Comparison of ENCODE assay signal across 1 cellular context in the genomic region with DNA sequence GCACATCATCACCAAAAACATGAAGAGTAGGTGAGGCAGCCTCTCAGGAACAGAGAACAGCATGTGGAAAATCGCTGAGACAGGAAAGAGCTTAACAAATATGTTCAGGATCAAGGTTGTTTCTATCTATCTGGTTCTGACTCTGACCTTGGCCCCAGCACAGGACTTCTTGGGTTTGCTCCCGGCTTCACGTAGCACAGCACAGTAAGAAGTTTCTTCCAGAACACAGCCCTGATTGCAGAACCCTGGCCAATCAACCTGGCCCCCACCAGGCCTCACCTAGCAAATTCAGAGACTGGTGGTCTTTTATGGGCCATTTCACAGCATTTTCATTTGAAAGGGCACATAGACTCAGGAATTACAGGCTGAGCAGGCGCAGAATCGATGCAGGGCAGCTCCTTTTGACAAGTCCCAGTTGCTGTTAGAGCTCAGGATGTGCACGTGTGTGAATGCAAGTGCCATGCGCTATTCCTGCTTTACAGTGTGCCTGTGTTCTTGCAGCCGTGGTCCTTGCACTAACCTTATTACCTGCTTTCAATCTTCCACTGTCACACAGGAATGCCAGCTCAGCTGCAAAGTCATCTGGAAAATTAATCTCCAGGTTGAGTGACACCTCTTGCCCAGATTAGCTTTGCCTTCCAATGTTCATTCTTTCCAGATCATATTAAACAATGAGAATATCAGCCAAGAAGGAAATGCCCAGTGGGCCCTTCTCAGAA.
TF ChIP-seq lines count a peak whose summit lies in the region.

No MANE protein-coding gene starts in this region.

TF ChIP-seq in GM23338, 12 proteins besides CTCF, POLR2A, EP300 and RAD21 (continued from another document):
- no peak for TF ChIP-seq POLR2AphosphoS5 (IDR thresholded peaks at IDR 0.05; ENCODE audit: low read depth)
- TF ChIP-seq, protein P1, sequence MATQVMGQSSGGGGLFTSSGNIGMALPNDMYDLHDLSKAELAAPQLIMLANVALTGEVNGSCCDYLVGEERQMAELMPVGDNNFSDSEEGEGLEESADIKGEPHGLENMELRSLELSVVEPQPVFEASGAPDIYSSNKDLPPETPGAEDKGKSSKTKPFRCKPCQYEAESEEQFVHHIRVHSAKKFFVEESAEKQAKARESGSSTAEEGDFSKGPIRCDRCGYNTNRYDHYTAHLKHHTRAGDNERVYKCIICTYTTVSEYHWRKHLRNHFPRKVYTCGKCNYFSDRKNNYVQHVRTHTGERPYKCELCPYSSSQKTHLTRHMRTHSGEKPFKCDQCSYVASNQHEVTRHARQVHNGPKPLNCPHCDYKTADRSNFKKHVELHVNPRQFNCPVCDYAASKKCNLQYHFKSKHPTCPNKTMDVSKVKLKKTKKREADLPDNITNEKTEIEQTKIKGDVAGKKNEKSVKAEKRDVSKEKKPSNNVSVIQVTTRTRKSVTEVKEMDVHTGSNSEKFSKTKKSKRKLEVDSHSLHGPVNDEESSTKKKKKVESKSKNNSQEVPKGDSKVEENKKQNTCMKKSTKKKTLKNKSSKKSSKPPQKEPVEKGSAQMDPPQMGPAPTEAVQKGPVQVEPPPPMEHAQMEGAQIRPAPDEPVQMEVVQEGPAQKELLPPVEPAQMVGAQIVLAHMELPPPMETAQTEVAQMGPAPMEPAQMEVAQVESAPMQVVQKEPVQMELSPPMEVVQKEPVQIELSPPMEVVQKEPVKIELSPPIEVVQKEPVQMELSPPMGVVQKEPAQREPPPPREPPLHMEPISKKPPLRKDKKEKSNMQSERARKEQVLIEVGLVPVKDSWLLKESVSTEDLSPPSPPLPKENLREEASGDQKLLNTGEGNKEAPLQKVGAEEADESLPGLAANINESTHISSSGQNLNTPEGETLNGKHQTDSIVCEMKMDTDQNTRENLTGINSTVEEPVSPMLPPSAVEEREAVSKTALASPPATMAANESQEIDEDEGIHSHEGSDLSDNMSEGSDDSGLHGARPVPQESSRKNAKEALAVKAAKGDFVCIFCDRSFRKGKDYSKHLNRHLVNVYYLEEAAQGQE (IDR thresholded peaks at IDR 0.05; ENCODE audit: unreplicated experiment) = no peak
- no peak for TF ChIP-seq STAT1 (IDR thresholded peaks at IDR 0.05; ENCODE audit: unreplicated experiment)
- TF ChIP-seq EZH2 (IDR thresholded peaks at IDR 0.05; ENCODE audit: low read depth, unreplicated experiment) = no peak
- no peak for TF ChIP-seq NANOG (IDR thresholded peaks at IDR 0.05; ENCODE audit: borderline replicate concordance)
- TF ChIP-seq, protein P2, sequence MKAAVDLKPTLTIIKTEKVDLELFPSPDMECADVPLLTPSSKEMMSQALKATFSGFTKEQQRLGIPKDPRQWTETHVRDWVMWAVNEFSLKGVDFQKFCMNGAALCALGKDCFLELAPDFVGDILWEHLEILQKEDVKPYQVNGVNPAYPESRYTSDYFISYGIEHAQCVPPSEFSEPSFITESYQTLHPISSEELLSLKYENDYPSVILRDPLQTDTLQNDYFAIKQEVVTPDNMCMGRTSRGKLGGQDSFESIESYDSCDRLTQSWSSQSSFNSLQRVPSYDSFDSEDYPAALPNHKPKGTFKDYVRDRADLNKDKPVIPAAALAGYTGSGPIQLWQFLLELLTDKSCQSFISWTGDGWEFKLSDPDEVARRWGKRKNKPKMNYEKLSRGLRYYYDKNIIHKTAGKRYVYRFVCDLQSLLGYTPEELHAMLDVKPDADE (IDR thresholded peaks at IDR 0.05) = no peak
- no peak for TF ChIP-seq CREB1 (CRISPR knock-in tag; IDR thresholded peaks at IDR 0.05; ENCODE audit: low read depth)
- TF ChIP-seq EZH2phosphoT487 (IDR thresholded peaks at IDR 0.05; ENCODE audit: unreplicated experiment) = no peak
- TF ChIP-seq, protein P3, sequence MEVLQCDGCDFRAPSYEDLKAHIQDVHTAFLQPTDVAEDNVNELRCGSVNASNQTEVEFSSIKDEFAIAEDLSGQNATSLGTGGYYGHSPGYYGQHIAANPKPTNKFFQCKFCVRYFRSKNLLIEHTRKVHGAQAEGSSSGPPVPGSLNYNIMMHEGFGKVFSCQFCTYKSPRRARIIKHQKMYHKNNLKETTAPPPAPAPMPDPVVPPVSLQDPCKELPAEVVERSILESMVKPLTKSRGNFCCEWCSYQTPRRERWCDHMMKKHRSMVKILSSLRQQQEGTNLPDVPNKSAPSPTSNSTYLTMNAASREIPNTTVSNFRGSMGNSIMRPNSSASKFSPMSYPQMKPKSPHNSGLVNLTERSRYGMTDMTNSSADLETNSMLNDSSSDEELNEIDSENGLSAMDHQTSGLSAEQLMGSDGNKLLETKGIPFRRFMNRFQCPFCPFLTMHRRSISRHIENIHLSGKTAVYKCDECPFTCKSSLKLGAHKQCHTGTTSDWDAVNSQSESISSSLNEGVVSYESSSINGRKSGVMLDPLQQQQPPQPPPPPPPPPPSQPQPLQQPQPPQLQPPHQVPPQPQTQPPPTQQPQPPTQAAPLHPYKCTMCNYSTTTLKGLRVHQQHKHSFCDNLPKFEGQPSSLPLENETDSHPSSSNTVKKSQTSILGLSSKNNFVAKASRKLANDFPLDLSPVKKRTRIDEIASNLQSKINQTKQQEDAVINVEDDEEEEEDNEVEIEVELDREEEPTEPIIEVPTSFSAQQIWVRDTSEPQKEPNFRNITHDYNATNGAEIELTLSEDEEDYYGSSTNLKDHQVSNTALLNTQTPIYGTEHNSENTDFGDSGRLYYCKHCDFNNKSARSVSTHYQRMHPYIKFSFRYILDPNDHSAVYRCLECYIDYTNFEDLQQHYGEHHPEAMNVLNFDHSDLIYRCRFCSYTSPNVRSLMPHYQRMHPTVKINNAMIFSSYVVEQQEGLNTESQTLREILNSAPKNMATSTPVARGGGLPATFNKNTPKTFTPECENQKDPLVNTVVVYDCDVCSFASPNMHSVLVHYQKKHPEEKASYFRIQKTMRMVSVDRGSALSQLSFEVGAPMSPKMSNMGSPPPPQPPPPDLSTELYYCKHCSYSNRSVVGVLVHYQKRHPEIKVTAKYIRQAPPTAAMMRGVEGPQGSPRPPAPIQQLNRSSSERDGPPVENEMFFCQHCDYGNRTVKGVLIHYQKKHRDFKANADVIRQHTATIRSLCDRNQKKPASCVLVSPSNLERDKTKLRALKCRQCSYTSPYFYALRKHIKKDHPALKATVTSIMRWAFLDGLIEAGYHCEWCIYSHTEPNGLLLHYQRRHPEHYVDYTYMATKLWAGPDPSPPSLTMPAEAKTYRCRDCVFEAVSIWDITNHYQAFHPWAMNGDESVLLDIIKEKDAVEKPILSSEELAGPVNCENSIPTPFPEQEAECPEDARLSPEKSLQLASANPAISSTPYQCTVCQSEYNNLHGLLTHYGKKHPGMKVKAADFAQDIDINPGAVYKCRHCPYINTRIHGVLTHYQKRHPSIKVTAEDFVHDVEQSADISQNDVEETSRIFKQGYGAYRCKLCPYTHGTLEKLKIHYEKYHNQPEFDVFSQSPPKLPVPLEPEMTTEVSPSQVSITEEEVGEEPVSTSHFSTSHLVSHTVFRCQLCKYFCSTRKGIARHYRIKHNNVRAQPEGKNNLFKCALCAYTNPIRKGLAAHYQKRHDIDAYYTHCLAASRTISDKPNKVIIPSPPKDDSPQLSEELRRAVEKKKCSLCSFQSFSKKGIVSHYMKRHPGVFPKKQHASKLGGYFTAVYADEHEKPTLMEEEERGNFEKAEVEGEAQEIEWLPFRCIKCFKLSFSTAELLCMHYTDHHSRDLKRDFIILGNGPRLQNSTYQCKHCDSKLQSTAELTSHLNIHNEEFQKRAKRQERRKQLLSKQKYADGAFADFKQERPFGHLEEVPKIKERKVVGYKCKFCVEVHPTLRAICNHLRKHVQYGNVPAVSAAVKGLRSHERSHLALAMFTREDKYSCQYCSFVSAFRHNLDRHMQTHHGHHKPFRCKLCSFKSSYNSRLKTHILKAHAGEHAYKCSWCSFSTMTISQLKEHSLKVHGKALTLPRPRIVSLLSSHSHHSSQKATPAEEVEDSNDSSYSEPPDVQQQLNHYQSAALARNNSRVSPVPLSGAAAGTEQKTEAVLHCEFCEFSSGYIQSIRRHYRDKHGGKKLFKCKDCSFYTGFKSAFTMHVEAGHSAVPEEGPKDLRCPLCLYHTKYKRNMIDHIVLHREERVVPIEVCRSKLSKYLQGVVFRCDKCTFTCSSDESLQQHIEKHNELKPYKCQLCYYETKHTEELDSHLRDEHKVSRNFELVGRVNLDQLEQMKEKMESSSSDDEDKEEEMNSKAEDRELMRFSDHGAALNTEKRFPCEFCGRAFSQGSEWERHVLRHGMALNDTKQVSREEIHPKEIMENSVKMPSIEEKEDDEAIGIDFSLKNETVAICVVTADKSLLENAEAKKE (CRISPR knock-in tag; IDR thresholded peaks at IDR 0.05) = no peak
